ENCODE assay signal across 8 cellular contexts in the genomic region with DNA sequence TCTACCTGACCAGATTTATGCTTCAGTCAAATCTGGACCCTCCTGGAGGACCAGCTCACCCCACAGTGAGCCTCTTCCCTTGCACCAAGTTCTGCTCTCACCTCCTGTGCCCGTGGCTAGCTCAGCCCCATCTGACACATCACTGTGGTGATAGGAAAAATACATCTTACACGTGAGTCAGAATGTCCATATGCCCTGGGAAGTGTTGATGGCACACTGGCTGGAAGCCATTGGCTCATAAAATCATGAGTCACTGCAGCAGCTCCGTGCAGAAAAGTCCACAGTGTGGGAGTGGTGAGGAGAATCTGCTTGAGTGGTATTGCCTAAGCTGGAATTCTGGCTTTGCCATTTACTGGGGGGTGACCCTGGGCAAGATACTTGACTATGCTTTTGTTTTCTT. TPM values are rescaled to one million over a fixed set of nuclear protein-coding genes. Genes with fewer than 3 reads are reported as not detected.
DNase-seq lines count a peak whose midpoint lies in the region; ATAC-seq, FAIRE-seq and TF ChIP-seq lines count a peak whose summit lies in the region.
"Had no signal": no experiment of that assay in that cellular context is flagged by ENCODE, and none has a peak within 500 bp of the region (broad histone marks: within the 10 kb centered on the region; RNA-seq: fewer than 3 reads in every experiment).

No MANE protein-coding gene starts in this region.

- H3K36me3 ChIP-seq in K562 (ENCODE audit: control insufficient read depth, insufficient read depth, low read length) (no peaks in the 10 kb centered on the region), uterus (no peaks in the 10 kb centered on the region)

- H3K36me3 Mint-ChIP-seq in mesothelial cell of epicardium, result peaks cover 6% of the 10 kb centered on the region

- POLR2A ChIA-PET in K562 (lab: Yijun Ruan, JAX), result interaction anchor here (0.9 kb wide), 1 partner anchor 18 kb away, joined by 3 read pairs; no protein-coding TSS in a partner anchor

- no TSS peak for BruUV-seq in K562 (replicated peaks; lab: Mats Ljungman, UMichigan)

- CTCF ChIA-PET in K562 (lab: Yijun Ruan, JAX; ENCODE audit: low intra/inter-chr PET ratio), result no interaction called here

- H3K27ac Mint-ChIP-seq in mesothelial cell of epicardium, result peak overlapping the region; percentile 30
- H3K27ac Mint-ChIP-seq: naive B cell had no signal

- FAIRE-seq in K562 (lab: Jason Lieb, UNC), result no peak

- no peak for TF ChIP-seq CTCF in K562 (IDR thresholded peaks at IDR 0.05 in 2 of 3, conservative IDR thresholded peaks at IDR 0.05 in 1 of 3; ENCODE audit: insufficient read depth in 2 of 3, low read depth in 1 of 3, low read length in 3 of 3)
- no peak for TF ChIP-seq CTCF in mesothelial cell of epicardium (IDR thresholded peaks at IDR 0.05; ENCODE audit: unreplicated experiment)
- TF ChIP-seq CTCF in uterus (IDR thresholded peaks at IDR 0.05), result no peak

- TF ChIP-seq RAD21 in K562 (CRISPR knock-in tag; conservative IDR thresholded peaks at IDR 0.05 in 1 of 2, IDR thresholded peaks at IDR 0.05 in 1 of 2), result no peak

- in situ Hi-C loops in K562 (cut with MboI), result no loop called here

- H3K27me3 ChIP-seq in K562 (ENCODE audit: control insufficient read depth in 2 of 2, insufficient read depth in 2 of 2, low read length in 2 of 2) (0 out of 5 replicates have a peak, but pooled peaks cover 0 to 5% of the 10 kb centered on the region in 2 experiments), uterus (no peaks in the 10 kb centered on the region)

- H3K27me3 Mint-ChIP-seq in mesothelial cell of epicardium (ENCODE audit: low read depth), result no peaks in the 10 kb centered on the region

- WGBS in K562 (ENCODE audit: insufficient coverage, low coverage, missing lambda C conversion rate), result 0% methylated on average over 3 of the region's 3 CpGs

- no peaks in the 10 kb centered on the region for H3K9me1 ChIP-seq in K562 (ENCODE audit: control insufficient read depth, insufficient read depth, low read length)

- H3K9ac ChIP-seq in K562 (ENCODE audit: insufficient read depth in 1 of 2, low read depth in 2 of 2, low read length in 2 of 2), result no peak overlapping the region

- ATAC-seq in K562 (no peak), GM18909 (IDR thresholded peaks at IDR 0.05; ENCODE audit: poor library complexity, unreplicated experiment) (no peak)

- no peak overlapping the region for H3K4me2 ChIP-seq in K562 (ENCODE audit: insufficient read depth, low read length)

- DNase-seq in GM03348 (ENCODE audit: low spot score) (peak; percentile 89), NOMO-1 (lab: John Stamatoyannopoulos, UW; ENCODE audit: unreplicated experiment in 2 of 2) (peak; percentile 49 to 78), K562 (ENCODE audit: extremely low read depth in 1 of 4, low spot score in 3 of 4) (no peak), mesothelial cell of epicardium (ENCODE audit: low spot score in 2 of 2, unreplicated experiment in 2 of 2) (no peak), uterus (peak; percentile 79 to 89), KG1 (lab: John Stamatoyannopoulos, UW) (no peak)
- DNase-seq: naive B cell had no signal

- H2AFZ ChIP-seq in K562 (ENCODE audit: low read depth, low read length), result no peak overlapping the region

- peaks cover 17% of the 10 kb centered on the region for H3K9me3 Mint-ChIP-seq in mesothelial cell of epicardium

- H3K4me3 ChIP-seq in K562, result no peak overlapping the region
- no peak overlapping the region for H3K4me3 ChIP-seq in uterus

- TF ChIP-seq EP300 in K562 (IDR thresholded peaks at IDR 0.05; ENCODE audit: low read length), result no peak

- H3K4me1 ChIP-seq in K562 (replicated peaks in 1 of 2; ENCODE audit: control insufficient read depth in 2 of 2, insufficient read depth in 2 of 2, low read length in 2 of 2) (no peaks in the 10 kb centered on the region), uterus (no peaks in the 10 kb centered on the region)

- H3K79me2 ChIP-seq in K562 (ENCODE audit: control insufficient read depth, insufficient read depth, low read length), result no peaks in the 10 kb centered on the region

- H3K4me3 Mint-ChIP-seq in mesothelial cell of epicardium, result no peak overlapping the region

- intact Hi-C loops in K562 (cut with micrococcal nuclease), result no loop called here
- intact Hi-C loops in uterus (cut with DNase I; ENCODE audit: low total_unique reads), result no loop called here

- H4K20me1 ChIP-seq in K562 (replicated peaks; ENCODE audit: control insufficient read depth, insufficient read depth, low read length), result no peaks in the 10 kb centered on the region

- peaks cover 10% of the 10 kb centered on the region for H3K4me1 Mint-ChIP-seq in mesothelial cell of epicardium
- H3K4me1 Mint-ChIP-seq: naive B cell had no signal

- no peaks in the 10 kb centered on the region for H3K9me3 ChIP-seq in K562 (replicated peaks; ENCODE audit: control insufficient read depth, insufficient read depth, low read depth, low read length)
- no peaks in the 10 kb centered on the region for H3K9me3 ChIP-seq in uterus

- TF ChIP-seq POLR2A in K562 (conservative IDR thresholded peaks at IDR 0.05) (no peak), uterus (IDR thresholded peaks at IDR 0.05) (no peak)

- H3K27ac ChIP-seq in K562 (ENCODE audit: extremely low read depth, low read depth, low read length) (no peak overlapping the region), uterus (peak overlapping the region in 1 of 2 donors; percentile 37)

TF ChIP-seq in K562, 482 proteins besides CTCF, POLR2A, EP300 and RAD21:
- TF ChIP-seq BHLHE40 (IDR thresholded peaks at IDR 0.05; ENCODE audit: low read length) (peak; percentile 54), C11orf30 (IDR thresholded peaks at IDR 0.05; ENCODE audit: low read depth) (no peak), HMG20B (CRISPR knock-in tag; IDR thresholded peaks at IDR 0.05) (no peak), NR2C1 (IDR thresholded peaks at IDR 0.05) (no peak), NR2C1 (tag; IDR thresholded peaks at IDR 0.05) (no peak), ZNF253 (CRISPR knock-in tag; conservative IDR thresholded peaks at IDR 0.05) (no peak), FOSL1 (tag; conservative IDR thresholded peaks at IDR 0.05) (peak; percentile 63)

RNA-seq across cellular contexts. Expression of a gene that starts 42.6 kb away (rescaled TPM):
- total RNA-seq in K562 (2011; cell fraction: chromatin; rRNA removed; ENCODE audit: low replicate concordance), result 0.86 and 1.9 TPM in 2 replicates
- total RNA-seq in K562 (2011; cell fraction: nucleolus; rRNA removed), result not detected in 2 replicates
- 1.0 TPM in 1 of 2 replicates, not detected in the other for total RNA-seq in K562 (2011; cell fraction: nucleoplasm; rRNA removed)
- total RNA-seq in K562 (2014; rRNA removed) (not detected in 2 replicates), K562 (2014; rRNA removed; fragmentation: Illumina TruSeq; extraction: Trizol) (0.45 TPM in 1 of 2 replicates, not detected in the other), K562 (2015; rRNA removed; fragmentation: Illumina TruSeq; extraction: Trizol) (not detected in 2 replicates), K562 (2021) (0.33 TPM in 1 of 2 replicates, not detected in the other), mesothelial cell of epicardium (18.0 to 24.7 TPM (median 24.5 TPM) in 3 replicates), uterus (10 to 100 TPM; 16.1 to 26.2 (median 21.3) TPM)
- polyA plus RNA-seq in K562 (2011; rRNA removed) (0.13 and 0.62 TPM in 2 replicates), K562 (2014; fragmentation: Illumina TruSeq; extraction: Trizol) (not detected in 2 replicates), K562 (2014; fragmentation: Nextera tagmentation; extraction: Ambion mirVana) (under 1 TPM in 1 of 2 experiments, not detected in 1; 0.04 TPM), K562 (2014; rRNA removed) (not detected in 2 replicates)
- 0.01 and 0.72 TPM in 2 replicates for polyA plus RNA-seq in K562 (2011; cell fraction: cytosol; rRNA removed)
- 0.64 and 2.7 TPM in 2 replicates for polyA plus RNA-seq in K562 (2011; cell fraction: nucleus; rRNA removed)
- 0.03 TPM in 1 of 2 replicates, not detected in the other for polyA plus RNA-seq in K562 (2012)
- polyA minus RNA-seq in K562 (2011; rRNA and poly(A)+ RNA removed), result 0.81 and 2.6 TPM in 2 replicates
- polyA minus RNA-seq in K562 (2011; cell fraction: cytosol; rRNA and poly(A)+ RNA removed), result not detected in 2 replicates
- polyA minus RNA-seq in K562 (2011; cell fraction: nucleus; rRNA and poly(A)+ RNA removed), result 0.27 and 1.9 TPM in 2 replicates

Comparison
In these comparisons a context has a peak if more than half of its experiments do, and no peak if none do; other contexts are left out.
1. DNase-seq: peak in GM03348 (single experiment), NOMO-1 (2 of 2) and uterus (2 of 2); none in K562 (0 of 4), mesothelial cell of epicardium (0 of 2) and KG1 (single experiment).